9 cellular contexts compared by ENCODE assay signal in the genomic region with DNA sequence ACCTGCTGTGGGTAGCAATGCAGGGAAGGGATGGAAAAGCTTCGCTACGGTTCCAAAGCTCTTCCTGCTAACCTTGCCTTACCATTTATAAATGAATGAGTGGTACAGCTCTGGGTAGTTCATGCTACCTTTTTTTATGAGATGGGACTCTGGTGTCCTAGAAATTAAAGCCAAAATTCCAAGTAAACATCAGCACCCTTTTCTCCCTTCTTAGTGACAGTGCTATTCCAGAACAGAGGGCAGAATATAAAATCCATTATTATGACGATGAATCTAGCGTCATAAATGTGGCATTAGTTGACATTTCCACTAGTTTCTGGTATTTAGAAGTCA. TPM values are rescaled to one million over a fixed set of nuclear protein-coding genes. Genes with fewer than 3 reads are reported as not detected.
DNase-seq lines count a peak whose midpoint lies in the region; ATAC-seq, FAIRE-seq and TF ChIP-seq lines count a peak whose summit lies in the region.
"Had no signal": no experiment of that assay in that cellular context is flagged by ENCODE, and none has a peak within 500 bp of the region (broad histone marks: within the 10 kb centered on the region; RNA-seq: fewer than 3 reads in every experiment).

No MANE protein-coding gene starts in this region.

- H3K4me1 ChIP-seq in Caco-2 (peaks cover 14% of the 10 kb centered on the region), Panc1 (ENCODE audit: control insufficient read depth, insufficient read depth, low read length) (peaks cover 3% of the 10 kb centered on the region; the same call in 1 of the 2 replicates), endothelial cell of umbilical vein (ENCODE audit: control insufficient read depth, extremely low read depth, insufficient read depth, low read length) (peaks cover 26% of the 10 kb centered on the region)

- BruUV-seq in Caco-2 (replicated peaks; lab: Mats Ljungman, UMichigan) (no TSS peak), Panc1 (replicated peaks; lab: Mats Ljungman, UMichigan) (no TSS peak), endothelial cell of umbilical vein (replicated peaks; lab: Mats Ljungman, UMichigan) (no TSS peak)

- H3K27me3 Mint-ChIP-seq in Caco-2 (ENCODE audit: insufficient read depth, unreplicated experiment) (no peaks in the 10 kb centered on the region), progenitor cell of endocrine pancreas (no peaks in the 10 kb centered on the region)

- TF ChIP-seq CTCF in Caco-2 (IDR thresholded peaks at IDR 0.05; ENCODE audit: insufficient read depth in 1 of 2, low read depth in 1 of 2, low read length in 1 of 2, severe bottlenecking in 1 of 2, unreplicated experiment in 1 of 2) (no peak), Panc1 (IDR thresholded peaks at IDR 0.05) (peak; percentile 40), endothelial cell of umbilical vein (IDR thresholded peaks at IDR 0.05; ENCODE audit: extremely low read depth in 1 of 2, insufficient read depth in 1 of 2, low read depth in 1 of 2, low read length in 2 of 2) (no peak), progenitor cell of endocrine pancreas (IDR thresholded peaks at IDR 0.05; ENCODE audit: unreplicated experiment) (no peak)

- peak overlapping the region; percentile 69 for H3K4me2 ChIP-seq in endothelial cell of umbilical vein (ENCODE audit: insufficient read depth, low read length)

- H3K4me3 ChIP-seq in Caco-2 (ENCODE audit: low read depth, low read length) (peak overlapping the region; percentile 21), Panc1 (ENCODE audit: low read depth in 2 of 2, low read length in 2 of 2) (peak overlapping the region; percentile 60 to 82), endothelial cell of umbilical vein (replicated peaks in 1 of 3; ENCODE audit: insufficient read depth in 1 of 3, low read depth in 1 of 3, low read length in 3 of 3) (peak overlapping the region in 1 of 3 experiments; percentile 40)

- H3K9ac ChIP-seq in endothelial cell of umbilical vein (replicated peaks; ENCODE audit: extremely low read depth, insufficient read depth, low read length), result no peak overlapping the region

- H2AFZ ChIP-seq in endothelial cell of umbilical vein (ENCODE audit: low read depth, low read length), result no peak overlapping the region

- H3K9me3 Mint-ChIP-seq in Caco-2 (ENCODE audit: unreplicated experiment) (no peaks in the 10 kb centered on the region), progenitor cell of endocrine pancreas (ENCODE audit: low read depth) (peaks cover 3% of the 10 kb centered on the region)

- H3K4me1 Mint-ChIP-seq in Caco-2 (ENCODE audit: low read depth, unreplicated experiment) (peaks cover 15% of the 10 kb centered on the region), progenitor cell of endocrine pancreas (ENCODE audit: low read depth) (peaks cover 15% of the 10 kb centered on the region)

- H3K27ac Mint-ChIP-seq in Caco-2 (ENCODE audit: unreplicated experiment), result peak overlapping the region; percentile 66
- H3K27ac Mint-ChIP-seq in progenitor cell of endocrine pancreas, result peak overlapping the region; percentile 45

- H3K9me1 ChIP-seq in endothelial cell of umbilical vein (replicated peaks; ENCODE audit: control insufficient read depth, extremely low read depth, insufficient read depth, low read length), result no peaks in the 10 kb centered on the region

- in situ Hi-C loops in Panc1 (cut with HindIII; ENCODE audit: low pct_unique_long_range_greater_than_20kb, low sequenced_read_pairs), result no loop called here

- TF ChIP-seq POLR2A in endothelial cell of umbilical vein (IDR thresholded peaks at IDR 0.05; ENCODE audit: low read depth, low read length), result no peak

- H3K27me3 ChIP-seq in Caco-2 (replicated peaks; ENCODE audit: control insufficient read depth, insufficient read depth, low read length), result no peaks in the 10 kb centered on the region
- H3K27me3 ChIP-seq in Panc1 (ENCODE audit: control insufficient read depth, insufficient read depth, low read length), result no peaks in the 10 kb centered on the region
- no peaks in the 10 kb centered on the region for H3K27me3 ChIP-seq in endothelial cell of umbilical vein (ENCODE audit: control insufficient read depth in 2 of 2, insufficient read depth in 2 of 2, low read length in 2 of 2)

- dilution Hi-C loops in endothelial cell of umbilical vein (cut with MboI; ENCODE audit: extremely low pct_ligation_motif_present, low sequenced_read_pairs), result no loop called here

- peak; percentile 90 for FAIRE-seq in endothelial cell of umbilical vein (lab: Jason Lieb, UNC)

- no peak for ATAC-seq in Panc1
- no peak for ATAC-seq in GM19023 (IDR thresholded peaks at IDR 0.05; ENCODE audit: unreplicated experiment)

- intact Hi-C loops in Caco-2 (cut with micrococcal nuclease; ENCODE audit: unreplicated experiment), result no loop called here
- intact Hi-C loops in Panc1 (cut with micrococcal nuclease; ENCODE audit: unreplicated experiment), result no loop called here
- intact Hi-C loops in endothelial cell of umbilical vein (cut with micrococcal nuclease), result loop anchor here (5.0 kb wide), 2 partner anchors 377 to 398 kb away; no protein-coding TSS in a partner anchor
- intact Hi-C loops in posterior vena cava (cut with DNase I), result no loop called here

- CTCF ChIA-PET in Caco-2 (lab: Charles Lee), result interaction anchor here (0.7 to 1.4 kb wide), 7 partner anchors 10 to 205 kb away, joined by 3 to 9 read pairs (median 4); partner anchors contain the start of gene FANCF
- CTCF ChIA-PET in Panc1 (lab: Charles Lee), result interaction anchor here (0.6 to 0.7 kb wide), 3 partner anchors 38 to 497 kb away, joined by 3 to 5 read pairs (median 3); no protein-coding TSS in a partner anchor
- CTCF ChIA-PET in endothelial cell of umbilical vein (lab: Charles Lee), result interaction anchor here (0.6 to 2.7 kb wide), 22 partner anchors 9 to 507 kb away, joined by 3 to 35 read pairs (median 4); partner anchors contain the start of genes CCDC179 and FANCF

- DNase-seq in Caco-2 (no peak), Panc1 (ENCODE audit: low read depth, low spot score) (no peak), endothelial cell of umbilical vein (ENCODE audit: low read depth, low spot score) (no peak), progenitor cell of endocrine pancreas (ENCODE audit: low spot score, unreplicated experiment) (no peak), T-helper 9 cell (no peak), posterior vena cava (ENCODE audit: low spot score) (no peak), NCI-H1092 (lab: John Stamatoyannopoulos, UW) (no peak)

- no peak overlapping the region for H3K27ac ChIP-seq in Panc1 (ENCODE audit: low read length)
- H3K27ac ChIP-seq in endothelial cell of umbilical vein (ENCODE audit: insufficient read depth, low read depth, low read length), result peak overlapping the region; percentile 35

- POLR2A ChIA-PET in Caco-2 (lab: Charles Lee) (interaction anchor here (0.5 to 1.0 kb wide), 6 partner anchors 34 to 290 kb away, joined by 3 to 4 read pairs (median 3); partner anchors contain the start of gene FANCF), Panc1 (lab: Charles Lee) (no interaction called here), endothelial cell of umbilical vein (lab: Charles Lee) (interaction anchor here (0.6 to 1.0 kb wide), 5 partner anchors 10 to 127 kb away, joined by 3 to 6 read pairs (median 5); no protein-coding TSS in a partner anchor)

- no peaks in the 10 kb centered on the region for H4K20me1 ChIP-seq in endothelial cell of umbilical vein (replicated peaks; ENCODE audit: control insufficient read depth, extremely low read depth, insufficient read depth, low read length)

- peaks cover 17% of the 10 kb centered on the region for H3K79me2 ChIP-seq in endothelial cell of umbilical vein (ENCODE audit: control insufficient read depth, insufficient read depth, low read length)

- H3K36me3 Mint-ChIP-seq in Caco-2 (ENCODE audit: insufficient read depth, unreplicated experiment) (no peaks in the 10 kb centered on the region), progenitor cell of endocrine pancreas (ENCODE audit: insufficient read depth) (peaks cover 1% of the 10 kb centered on the region)

- H3K4me3 Mint-ChIP-seq in Caco-2 (ENCODE audit: unreplicated experiment) (peak overlapping the region; percentile 87), progenitor cell of endocrine pancreas (ENCODE audit: low read depth) (peak overlapping the region; percentile 94)

- H3K9me3 ChIP-seq in Caco-2 (no peaks in the 10 kb centered on the region), Panc1 (ENCODE audit: control insufficient read depth, insufficient read depth, low read depth, low read length) (no peaks in the 10 kb centered on the region), endothelial cell of umbilical vein (replicated peaks; ENCODE audit: control insufficient read depth, insufficient read depth, low read length) (no peaks in the 10 kb centered on the region)

- H3K36me3 ChIP-seq in Caco-2 (ENCODE audit: control insufficient read depth, insufficient read depth, low read length), result no peaks in the 10 kb centered on the region
- no peaks in the 10 kb centered on the region; the same call in 1 of the 2 replicates for H3K36me3 ChIP-seq in Panc1 (ENCODE audit: control insufficient read depth, insufficient read depth, low read length)
- H3K36me3 ChIP-seq in endothelial cell of umbilical vein (ENCODE audit: control insufficient read depth in 2 of 2, extremely low read depth in 1 of 2, insufficient read depth in 2 of 2, low read length in 2 of 2), result peaks cover 1 to 2% of the 10 kb centered on the region in 2 experiments

RNA-seq across cellular contexts. Expression of gene SVIP, which starts 0.4 kb away (rescaled TPM):
- total RNA-seq in Caco-2 (2022) (19.6 and 21.0 TPM in 2 replicates), Panc1 (2021; ENCODE audit: unreplicated experiment) (13.4 TPM), endothelial cell of umbilical vein (69.5 and 70.5 TPM in 2 replicates), progenitor cell of endocrine pancreas (25.7 and 27.0 TPM in 2 replicates), posterior vena cava (10 to 100 TPM; 12.9 to 13.5 TPM)
- polyA plus RNA-seq in Panc1 (2012; ENCODE audit: insufficient read length), result 3.7 TPM
- polyA plus RNA-seq in endothelial cell of umbilical vein, result 3.2 and 4.6 TPM in 2 replicates
- polyA plus RNA-seq in endothelial cell of umbilical vein (2011; cell fraction: cytosol; rRNA removed), result 16.4 and 17.7 TPM in 2 replicates
- 7.3 and 11.9 TPM in 2 replicates for polyA plus RNA-seq in endothelial cell of umbilical vein (2011; cell fraction: nucleus; rRNA removed)
- 30.4 and 57.6 TPM in 2 replicates for polyA plus RNA-seq in endothelial cell of umbilical vein (2012)
- polyA minus RNA-seq in endothelial cell of umbilical vein, result 3.1 and 3.4 TPM in 2 replicates
- polyA minus RNA-seq in endothelial cell of umbilical vein (2011; cell fraction: cytosol; rRNA and poly(A)+ RNA removed), result 2.0 TPM
- polyA minus RNA-seq in endothelial cell of umbilical vein (2011; cell fraction: nucleus; rRNA and poly(A)+ RNA removed), result 9.8 and 13.8 TPM in 2 replicates

RNA-seq across cellular contexts. Expression of gene CCDC179, which starts 30.2 kb away (rescaled TPM):
- total RNA-seq in Caco-2 (2022) (not detected in 2 replicates), Panc1 (2021; ENCODE audit: unreplicated experiment) (not detected), endothelial cell of umbilical vein (not detected in 2 replicates), progenitor cell of endocrine pancreas (not detected in 2 replicates), posterior vena cava (not detected)
- polyA plus RNA-seq in Panc1 (2012; ENCODE audit: insufficient read length), result not detected
- polyA plus RNA-seq in endothelial cell of umbilical vein, result not detected in 2 replicates
- not detected in 2 replicates for polyA plus RNA-seq in endothelial cell of umbilical vein (2011; cell fraction: cytosol; rRNA removed)
- polyA plus RNA-seq in endothelial cell of umbilical vein (2011; cell fraction: nucleus; rRNA removed), result not detected in 2 replicates
- polyA plus RNA-seq in endothelial cell of umbilical vein (2012), result not detected in 2 replicates
- not detected in 2 replicates for polyA minus RNA-seq in endothelial cell of umbilical vein
- not detected for polyA minus RNA-seq in endothelial cell of umbilical vein (2011; cell fraction: cytosol; rRNA and poly(A)+ RNA removed)
- not detected in 2 replicates for polyA minus RNA-seq in endothelial cell of umbilical vein (2011; cell fraction: nucleus; rRNA and poly(A)+ RNA removed)
- total RNA-seq: M059J had no signal
